ENCODE assay signal across 26 cellular contexts in the genomic region with DNA sequence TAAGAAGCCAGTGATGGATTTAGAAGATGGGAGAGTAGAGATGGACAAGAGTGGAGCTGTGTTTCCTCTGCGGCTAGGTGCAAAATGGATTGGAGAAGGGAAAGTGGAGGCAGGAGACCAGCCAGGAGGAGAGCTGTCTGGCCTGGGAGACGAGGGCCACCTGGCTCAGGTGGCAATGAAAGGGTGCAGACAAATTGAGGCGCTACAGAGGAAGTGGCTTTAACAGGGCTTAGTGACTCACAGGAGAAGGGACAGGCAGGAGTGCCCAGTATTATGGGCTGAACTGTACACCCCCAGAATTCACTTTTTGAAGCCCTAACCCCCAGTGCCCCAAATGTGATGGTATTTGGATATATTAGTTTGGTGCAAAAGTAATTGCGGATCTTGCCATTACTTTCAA.
DNase-seq lines count a peak whose midpoint lies in the region; ATAC-seq and TF ChIP-seq lines count a peak whose summit lies in the region.
"Had no signal": no experiment of that assay in that cellular context is flagged by ENCODE, and none has a peak within 500 bp of the region (broad histone marks: within the 10 kb centered on the region; RNA-seq: fewer than 3 reads in every experiment).

No MANE protein-coding gene starts in this region.

- H4K8ac ChIP-seq in neuronal stem cell (ENCODE audit: low read depth, low read length), result no peak overlapping the region

- H3K4me3 ChIP-seq in neuronal stem cell (ENCODE audit: low read length in 2 of 2) (no peak overlapping the region), SJCRH30 (no peak overlapping the region)
- H3K4me3 ChIP-seq: esophagus muscularis mucosa, gastrocnemius medialis, ovary, right atrium auricular region had no signal

- H3K14ac ChIP-seq in neuronal stem cell (ENCODE audit: low read length), result no peak overlapping the region

- peaks cover 15% of the 10 kb centered on the region for H3K4me1 Mint-ChIP-seq in activated CD4-positive, alpha-beta T cell treated with anti-CD3 and anti-CD28 coated beads for 36 hours
- H3K4me1 Mint-ChIP-seq in activated CD4-positive, alpha-beta T cell treated with anti-CD3 and anti-CD28 coated beads, Interleukin-2, amount 10 ng/mL, durations not matched to agents 7 days and 5 days, result peaks cover 8% of the 10 kb centered on the region
- peaks cover 10% of the 10 kb centered on the region for H3K4me1 Mint-ChIP-seq in central memory CD8-positive, alpha-beta T cell

- H2AFZ ChIP-seq in neuronal stem cell (ENCODE audit: low read length), result no peak overlapping the region

- no peaks in the 10 kb centered on the region for H3K27me3 Mint-ChIP-seq in activated CD4-positive, alpha-beta T cell treated with anti-CD3 and anti-CD28 coated beads for 36 hours
- no peaks in the 10 kb centered on the region for H3K27me3 Mint-ChIP-seq in activated CD4-positive, alpha-beta T cell treated with anti-CD3 and anti-CD28 coated beads, Interleukin-2, amount 10 ng/mL, durations not matched to agents 7 days and 5 days
- H3K27me3 Mint-ChIP-seq in central memory CD8-positive, alpha-beta T cell, result no peaks in the 10 kb centered on the region
- H3K27me3 Mint-ChIP-seq: activated naive CD8-positive, alpha-beta T cell treated with anti-CD3 and anti-CD28 coated beads, Interleukin-2, amount 50 U/mL, for 24 hours; type B pancreatic cell had no signal

- no peak overlapping the region for H2AK5ac ChIP-seq in neuronal stem cell (ENCODE audit: low read depth, low read length)

- H3K4me2 ChIP-seq in neuronal stem cell (ENCODE audit: insufficient read depth, low read length, poor library complexity, severe bottlenecking), result no peak overlapping the region

- peak overlapping the region; percentile 61 for H3K4ac ChIP-seq in neuronal stem cell (ENCODE audit: low read length)

- no peak overlapping the region for H3K4me3 Mint-ChIP-seq in activated CD4-positive, alpha-beta T cell treated with anti-CD3 and anti-CD28 coated beads for 36 hours
- H3K4me3 Mint-ChIP-seq in activated CD4-positive, alpha-beta T cell treated with anti-CD3 and anti-CD28 coated beads, Interleukin-2, amount 10 ng/mL, durations not matched to agents 7 days and 5 days, result no peak overlapping the region
- H3K4me3 Mint-ChIP-seq in central memory CD8-positive, alpha-beta T cell, result no peak overlapping the region
- H3K4me3 Mint-ChIP-seq: activated naive CD8-positive, alpha-beta T cell treated with anti-CD3 and anti-CD28 coated beads, Interleukin-2, amount 50 U/mL, for 24 hours; naive thymus-derived CD8-positive, alpha-beta T cell; type B pancreatic cell had no signal

- H2BK5ac ChIP-seq in neuronal stem cell (ENCODE audit: low read length), result no peak overlapping the region

- no peak overlapping the region for H4K91ac ChIP-seq in neuronal stem cell (ENCODE audit: low read depth, low read length, poor library complexity)

- WGBS in neuronal stem cell (ENCODE audit: extremely low coverage in 2 of 2, insufficient read length in 2 of 2, insufficient replicate concordance in 1 of 2), 2 donors, result no CpG with 5 or more reads among the region's 4 CpGs

- peak overlapping the region; percentile 69 for H3K18ac ChIP-seq in neuronal stem cell (ENCODE audit: low read length)

- no peak overlapping the region for H3K9ac ChIP-seq in neuronal stem cell (ENCODE audit: low read depth, low read length, poor library complexity)

- H2BK15ac ChIP-seq in neuronal stem cell (ENCODE audit: low read length), result no peak overlapping the region

- CTCF ChIA-PET in activated CD4-positive, alpha-beta T cell treated with anti-CD3 and anti-CD28 coated beads for 36 hours (lab: Charles Lee), result interaction anchor here (0.6 to 1.7 kb wide), 4 partner anchors 16 to 130 kb away, joined by 3 to 5 read pairs (median 3); no protein-coding TSS in a partner anchor
- CTCF ChIA-PET in activated CD4-positive, alpha-beta T cell treated with anti-CD3 and anti-CD28 coated beads, Interleukin-2, amount 10 ng/mL, durations not matched to agents 7 days and 5 days (lab: Charles Lee), result interaction anchor here (0.7 to 4.5 kb wide), 6 partner anchors 8 to 80 kb away, joined by 4 to 22 read pairs (median 5); no protein-coding TSS in a partner anchor

- peak; percentile 2 for DNase-seq in activated CD4-positive, alpha-beta T cell treated with anti-CD3 and anti-CD28 coated beads for 36 hours
- no peak for DNase-seq in activated CD4-positive, alpha-beta T cell treated with anti-CD3 and anti-CD28 coated beads, Interleukin-2, amount 10 ng/mL, durations not matched to agents 7 days and 5 days
- no peak for DNase-seq in central memory CD8-positive, alpha-beta T cell (ENCODE audit: low spot score in 2 of 2)
- no peak for DNase-seq in neuronal stem cell (ENCODE audit: low spot score)
- DNase-seq in SJCRH30, result no peak
- no peak for DNase-seq in epidermal melanocyte (ENCODE audit: insufficient read length, low spot score)
- DNase-seq in GDM1 (lab: John Stamatoyannopoulos, UW), result no peak
- DNase-seq: 8988T; activated naive CD8-positive, alpha-beta T cell treated with anti-CD3 and anti-CD28 coated beads, Interleukin-2, amount 50 U/mL, for 24 hours; DMS53; gastrocnemius medialis; GF-D8; H7; hypothalamus; left ventricle myocardium superior; midbrain; naive thymus-derived CD8-positive, alpha-beta T cell; NCI-H1694; NCI-H2171 treated with DMSO at 0.1 percent for 48 hours; NCI-H524; ovary; RPMI8226 had no signal

- H3K36me3 Mint-ChIP-seq in activated CD4-positive, alpha-beta T cell treated with anti-CD3 and anti-CD28 coated beads for 36 hours (ENCODE audit: low read depth), result no peaks in the 10 kb centered on the region
- no peaks in the 10 kb centered on the region for H3K36me3 Mint-ChIP-seq in activated CD4-positive, alpha-beta T cell treated with anti-CD3 and anti-CD28 coated beads, Interleukin-2, amount 10 ng/mL, durations not matched to agents 7 days and 5 days (ENCODE audit: low read depth)
- no peaks in the 10 kb centered on the region for H3K36me3 Mint-ChIP-seq in central memory CD8-positive, alpha-beta T cell (ENCODE audit: insufficient read depth)
- H3K36me3 Mint-ChIP-seq: type B pancreatic cell had no signal

- intact Hi-C loops in activated CD4-positive, alpha-beta T cell treated with anti-CD3 and anti-CD28 coated beads for 36 hours (cut with DNase I, micrococcal nuclease), result no loop called here

- H2BK120ac ChIP-seq in neuronal stem cell (ENCODE audit: low read depth, low read length), result no peak overlapping the region

- no peaks in the 10 kb centered on the region for H3K27me3 ChIP-seq in neuronal stem cell (ENCODE audit: control insufficient read depth in 3 of 3, insufficient read depth in 3 of 3, low read depth in 1 of 3, low read length in 3 of 3)
- no peaks in the 10 kb centered on the region for H3K27me3 ChIP-seq in SJCRH30
- H3K27me3 ChIP-seq: esophagus muscularis mucosa, ovary, right atrium auricular region had no signal

- no peak overlapping the region for H3K23ac ChIP-seq in neuronal stem cell (ENCODE audit: low read depth, low read length, poor library complexity)

- peak overlapping the region; percentile 89 for H3K27ac ChIP-seq in C4-2B
- H3K27ac ChIP-seq in neuronal stem cell (replicated peaks; ENCODE audit: low read length), result no peak overlapping the region
- H3K27ac ChIP-seq in SJCRH30, result no peak overlapping the region
- H3K27ac ChIP-seq: esophagus muscularis mucosa, gastrocnemius medialis, ovary, right atrium auricular region had no signal

- H3K9me3 Mint-ChIP-seq in activated CD4-positive, alpha-beta T cell treated with anti-CD3 and anti-CD28 coated beads for 36 hours (ENCODE audit: low read depth), result no peaks in the 10 kb centered on the region
- H3K9me3 Mint-ChIP-seq in activated CD4-positive, alpha-beta T cell treated with anti-CD3 and anti-CD28 coated beads, Interleukin-2, amount 10 ng/mL, durations not matched to agents 7 days and 5 days, result peaks cover 8% of the 10 kb centered on the region
- no peaks in the 10 kb centered on the region for H3K9me3 Mint-ChIP-seq in central memory CD8-positive, alpha-beta T cell
- H3K9me3 Mint-ChIP-seq: activated naive CD8-positive, alpha-beta T cell treated with anti-CD3 and anti-CD28 coated beads, Interleukin-2, amount 50 U/mL, for 24 hours; type B pancreatic cell had no signal

- H3K4me1 ChIP-seq in neuronal stem cell (ENCODE audit: control insufficient read depth in 2 of 2, insufficient read depth in 1 of 2, low read depth in 1 of 2, low read length in 2 of 2) (no peaks in the 10 kb centered on the region), SJCRH30 (no peaks in the 10 kb centered on the region)
- H3K4me1 ChIP-seq: esophagus muscularis mucosa, gastrocnemius medialis, right atrium auricular region had no signal

- H3K79me1 ChIP-seq in neuronal stem cell (ENCODE audit: low read depth, low read length), result no peaks in the 10 kb centered on the region

- POLR2A ChIA-PET in activated CD4-positive, alpha-beta T cell treated with anti-CD3 and anti-CD28 coated beads for 36 hours (lab: Charles Lee), result no interaction called here
- POLR2A ChIA-PET in activated CD4-positive, alpha-beta T cell treated with anti-CD3 and anti-CD28 coated beads, Interleukin-2, amount 10 ng/mL, durations not matched to agents 7 days and 5 days (lab: Charles Lee), result no interaction called here

- H3K36me3 ChIP-seq in neuronal stem cell (replicated peaks in 1 of 2; ENCODE audit: control insufficient read depth in 2 of 2, insufficient read depth in 2 of 2, low read length in 2 of 2) (no peaks in the 10 kb centered on the region), SJCRH30 (no peaks in the 10 kb centered on the region)
- H3K36me3 ChIP-seq: esophagus muscularis mucosa, gastrocnemius medialis, ovary, right atrium auricular region had no signal

- TF ChIP-seq CTCF in C4-2B (conservative IDR thresholded peaks at IDR 0.05), result no peak

- no peak overlapping the region for H3K27ac Mint-ChIP-seq in activated CD4-positive, alpha-beta T cell treated with anti-CD3 and anti-CD28 coated beads for 36 hours
- H3K27ac Mint-ChIP-seq in activated CD4-positive, alpha-beta T cell treated with anti-CD3 and anti-CD28 coated beads, Interleukin-2, amount 10 ng/mL, durations not matched to agents 7 days and 5 days, result no peak overlapping the region
- peak overlapping the region; percentile 17 for H3K27ac Mint-ChIP-seq in central memory CD8-positive, alpha-beta T cell (ENCODE audit: low read depth)
- H3K27ac Mint-ChIP-seq: activated naive CD8-positive, alpha-beta T cell treated with anti-CD3 and anti-CD28 coated beads, Interleukin-2, amount 50 U/mL, for 24 hours; type B pancreatic cell had no signal

- no peak for ATAC-seq in activated CD4-positive, alpha-beta T cell treated with anti-CD3 and anti-CD28 coated beads for 36 hours
- ATAC-seq in central memory CD8-positive, alpha-beta T cell (replicated peaks; ENCODE audit: extremely low read depth, poor library complexity, severe bottlenecking), result no peak
- ATAC-seq: activated naive CD8-positive, alpha-beta T cell treated with anti-CD3 and anti-CD28 coated beads, Interleukin-2, amount 50 U/mL, for 24 hours; gastrocnemius medialis; left ventricle myocardium superior; naive thymus-derived CD8-positive, alpha-beta T cell had no signal

- no peak overlapping the region for H2BK12ac ChIP-seq in neuronal stem cell (ENCODE audit: low read length)

- H3K9me3 ChIP-seq in neuronal stem cell (replicated peaks in 1 of 2; ENCODE audit: control insufficient read depth in 2 of 2, insufficient read depth in 1 of 2, low read depth in 1 of 2, low read length in 2 of 2) (peaks cover 0 to 1% of the 10 kb centered on the region in 2 donors), SJCRH30 (replicated peaks) (no peaks in the 10 kb centered on the region)
- H3K9me3 ChIP-seq: esophagus muscularis mucosa, gastrocnemius medialis, ovary, right atrium auricular region had no signal
